Comparison of ENCODE assay signal across 12 cellular contexts in the genomic region with DNA sequence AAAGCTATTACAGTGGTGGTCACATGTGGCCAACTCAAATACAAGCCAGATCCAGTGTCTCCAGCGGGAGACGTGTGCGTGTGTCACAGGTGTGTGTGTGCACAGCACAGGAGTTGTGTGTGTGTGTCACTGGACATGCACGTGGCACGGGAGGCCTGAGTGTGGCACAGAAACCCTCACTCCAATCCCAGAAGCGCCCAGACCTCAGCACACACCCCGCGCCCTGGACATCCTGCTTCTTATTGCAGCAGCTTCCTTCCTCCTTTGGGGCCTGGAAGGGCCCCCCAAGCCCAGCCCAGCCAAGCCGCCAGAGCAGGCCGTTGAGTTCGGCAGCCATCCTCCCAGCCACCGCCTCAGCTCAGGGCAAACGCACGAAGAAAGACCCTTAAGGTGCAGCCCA. TPM values are rescaled to one million over a fixed set of nuclear protein-coding genes. Genes with fewer than 3 reads are reported as not detected.
DNase-seq lines count a peak whose midpoint lies in the region; ATAC-seq and TF ChIP-seq lines count a peak whose summit lies in the region.
"Had no signal": no experiment of that assay in that cellular context is flagged by ENCODE, and none has a peak within 500 bp of the region (broad histone marks: within the 10 kb centered on the region; RNA-seq: fewer than 3 reads in every experiment).

No MANE protein-coding gene starts in this region.

- peak overlapping the region; percentile 86 for H3K27ac Mint-ChIP-seq in mesothelial cell of epicardium
- no peak overlapping the region for H3K27ac Mint-ChIP-seq in CD4-positive, alpha-beta T cell
- H3K27ac Mint-ChIP-seq: activated naive CD4-positive, alpha-beta T cell treated with anti-CD3 and anti-CD28 coated beads, Interleukin-2, amount 50 U/mL, for 72 hours; immature natural killer cell; T-helper 2 cell treated with Interferon-gamma antibody and Interleukin-4, amounts not matched to agents 5 μg/mL and 100 μg/mL, for 36 hours had no signal

- intact Hi-C loops in testis (cut with DNase I; ENCODE audit: low total_unique reads) = no loop called here
- intact Hi-C loops in CD4-positive, alpha-beta T cell (cut with DNase I, micrococcal nuclease) = loop anchor here (1.0 kb wide), 3 partner anchors 160 to 225 kb away; no protein-coding TSS in a partner anchor

- TF ChIP-seq CTCF in NB4 (IDR thresholded peaks at IDR 0.05; ENCODE audit: low read depth, low read length) = no peak
- no peak for TF ChIP-seq CTCF in mesothelial cell of epicardium (IDR thresholded peaks at IDR 0.05; ENCODE audit: unreplicated experiment)
- no peak for TF ChIP-seq CTCF in testis (IDR thresholded peaks at IDR 0.05)
- no peak for TF ChIP-seq CTCF in CD4-positive, alpha-beta T cell (IDR thresholded peaks at IDR 0.05)

- CTCF ChIA-PET in CD4-positive, alpha-beta T cell (lab: Charles Lee) = interaction anchor here (3.0 kb wide), 1 partner anchor 226 kb away, joined by 11 read pairs; no protein-coding TSS in a partner anchor

- no peak for ATAC-seq in HG03108 (IDR thresholded peaks at IDR 0.05; ENCODE audit: unreplicated experiment)
- ATAC-seq in CD4-positive, alpha-beta T cell (ENCODE audit: poor library complexity) = no peak
- ATAC-seq in GM19467 (IDR thresholded peaks at IDR 0.05; ENCODE audit: unreplicated experiment) = no peak

- no peaks in the 10 kb centered on the region for H3K4me1 ChIP-seq in testis

- H3K4me1 Mint-ChIP-seq in mesothelial cell of epicardium = peaks cover 8% of the 10 kb centered on the region
- H3K4me1 Mint-ChIP-seq in CD4-positive, alpha-beta T cell (ENCODE audit: low read depth) = no peaks in the 10 kb centered on the region

- H3K27me3 Mint-ChIP-seq in mesothelial cell of epicardium (ENCODE audit: low read depth) = no peaks in the 10 kb centered on the region
- no peaks in the 10 kb centered on the region for H3K27me3 Mint-ChIP-seq in CD4-positive, alpha-beta T cell
- H3K27me3 Mint-ChIP-seq: naive B cell had no signal

- H3K9me3 Mint-ChIP-seq in mesothelial cell of epicardium = peaks cover 5% of the 10 kb centered on the region
- H3K9me3 Mint-ChIP-seq in CD4-positive, alpha-beta T cell = no peaks in the 10 kb centered on the region
- H3K9me3 Mint-ChIP-seq: activated naive CD4-positive, alpha-beta T cell treated with anti-CD3 and anti-CD28 coated beads, Interleukin-2, amount 50 U/mL, for 72 hours; immature natural killer cell; naive B cell; T-helper 2 cell treated with Interferon-gamma antibody and Interleukin-4, amounts not matched to agents 5 μg/mL and 100 μg/mL, for 36 hours had no signal

- DNase-seq in NB4 (ENCODE audit: low read depth) (peak; percentile 89), mesothelial cell of epicardium (ENCODE audit: low spot score in 2 of 2, unreplicated experiment in 2 of 2) (no peak), testis (peak; percentile 17), activated gamma-delta T cell (lab: John Stamatoyannopoulos, UW) (no peak)
- no peak for DNase-seq in CD4-positive, alpha-beta T cell

- H3K36me3 Mint-ChIP-seq in mesothelial cell of epicardium = peaks cover 42% of the 10 kb centered on the region
- H3K36me3 Mint-ChIP-seq in CD4-positive, alpha-beta T cell (ENCODE audit: low read depth) = peaks cover 58% of the 10 kb centered on the region
- H3K36me3 Mint-ChIP-seq: naive B cell had no signal

- no peaks in the 10 kb centered on the region for H3K36me3 ChIP-seq in testis (ENCODE audit: low read depth, missing control alignments)

- H3K4me3 Mint-ChIP-seq in mesothelial cell of epicardium = no peak overlapping the region
- H3K4me3 Mint-ChIP-seq in CD4-positive, alpha-beta T cell = no peak overlapping the region
- H3K4me3 Mint-ChIP-seq: immature natural killer cell; naive B cell; T-helper 2 cell treated with Interferon-gamma antibody and Interleukin-4, amounts not matched to agents 5 μg/mL and 100 μg/mL, for 36 hours had no signal

- POLR2A ChIA-PET in CD4-positive, alpha-beta T cell (lab: Charles Lee) = interaction anchor here (0.9 kb wide), 1 partner anchor 203 kb away, joined by 3 read pairs; the partner anchor contains the start of gene SH3TC1

- WGBS in testis, 2 donors = 77 to 84% methylated on average over 11 to 14 of the region's 14 CpGs

- H3K27me3 ChIP-seq in testis = no peaks in the 10 kb centered on the region
- H3K27me3 ChIP-seq in CD4-positive, alpha-beta T cell (ENCODE audit: control insufficient read depth, insufficient read depth, low read length) = no peaks in the 10 kb centered on the region

- H3K4me3 ChIP-seq in NB4 (ENCODE audit: low read depth, low read length) (peak overlapping the region; percentile 17), testis (no peak overlapping the region)

- TF ChIP-seq POLR2A in NB4 (IDR thresholded peaks at IDR 0.05; ENCODE audit: extremely low read depth, insufficient read length) (no peak), testis (IDR thresholded peaks at IDR 0.05) (no peak)

- no peaks in the 10 kb centered on the region for H3K9me3 ChIP-seq in testis
- no peaks in the 10 kb centered on the region for H3K9me3 ChIP-seq in CD4-positive, alpha-beta T cell (ENCODE audit: control insufficient read depth, low read length)

- H3K27ac ChIP-seq in cingulate gyrus (ENCODE audit: low read depth, low read length) = peak overlapping the region; percentile 50
- peak overlapping the region in 1 of 2 donors; percentile 27 for H3K27ac ChIP-seq in testis
- no peak overlapping the region for H3K27ac ChIP-seq in CD4-positive, alpha-beta T cell (ENCODE audit: low read depth, low read length)

RNA-seq across cellular contexts. Expression of gene ACOX3, which starts 37.9 kb away (rescaled TPM):
- 57.5 to 60.0 TPM (median 59.7 TPM) in 3 replicates for total RNA-seq in mesothelial cell of epicardium
- total RNA-seq in testis = 10 to 100 TPM; 29.8 to 35.9 TPM
- 8.6 TPM for polyA plus RNA-seq in testis (ENCODE audit: insufficient read depth, low read depth, low replicate concordance)
- 1 to 10 TPM; 4.9 to 6.1 TPM for total RNA-seq in CD4-positive, alpha-beta T cell

RNA-seq across cellular contexts. Expression of gene TRMT44, which starts 37.9 kb away (rescaled TPM):
- total RNA-seq in mesothelial cell of epicardium (37.9 to 41.7 TPM (median 41.2 TPM) in 3 replicates), testis (10 to 100 TPM; 41.3 to 52.7 TPM)
- 20.9 TPM for polyA plus RNA-seq in testis (ENCODE audit: insufficient read depth, low read depth, low replicate concordance)
- 10 to 100 TPM; 25.6 to 29.2 TPM for total RNA-seq in CD4-positive, alpha-beta T cell

Comparison
In these comparisons a context has a peak if more than half of its experiments do, and no peak if none do; other contexts are left out.
1. DNase-seq: peak in NB4 (single experiment) and testis (single experiment); none in mesothelial cell of epicardium (0 of 2), CD4-positive, alpha-beta T cell (0 of 10) and activated gamma-delta T cell (single experiment).